ENCODE assay signal across 18 cellular contexts in the genomic region with DNA sequence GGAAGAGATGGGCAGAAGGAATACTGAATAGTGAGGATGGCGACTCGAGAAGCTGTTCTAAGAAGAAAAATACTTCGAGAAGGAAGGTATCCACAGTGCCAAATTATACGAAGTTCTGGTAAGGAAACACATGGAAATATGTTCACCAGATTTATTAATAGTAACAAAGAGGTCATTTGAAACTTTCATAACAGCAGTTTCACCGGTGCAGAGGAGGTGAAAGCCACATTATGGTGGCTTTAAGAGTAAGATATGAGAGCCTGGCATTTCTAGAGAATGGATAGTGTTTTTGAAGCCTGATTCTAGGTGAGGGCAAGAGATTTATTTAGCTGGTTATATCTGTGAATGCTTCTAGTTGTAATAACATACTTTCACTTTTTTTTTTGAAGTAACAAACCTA. TPM values are rescaled to one million over a fixed set of nuclear protein-coding genes. Genes with fewer than 3 reads are reported as not detected.
DNase-seq lines count a peak whose midpoint lies in the region; ATAC-seq and TF ChIP-seq lines count a peak whose summit lies in the region.
"Had no signal": no experiment of that assay in that cellular context is flagged by ENCODE, and none has a peak within 500 bp of the region (broad histone marks: within the 10 kb centered on the region; RNA-seq: fewer than 3 reads in every experiment).

No MANE protein-coding gene starts in this region.

- H4K20me1 ChIP-seq in MM.1S (ENCODE audit: insufficient read depth, low read length): no peaks in the 10 kb centered on the region

- no peaks in the 10 kb centered on the region for H3K9me3 Mint-ChIP-seq in natural killer cell
- H3K9me3 Mint-ChIP-seq in natural killer cell treated with Interleukin-12 subunit alpha and Interleukin-12 subunit beta and Interleukin-15 and Interleukin-18, amount 100 ng/mL, for 72 hours: peaks cover 3% of the 10 kb centered on the region
- H3K9me3 Mint-ChIP-seq in stimulated activated naive B cell treated with anti-CD40 and anti-IgM and Interleukin-4, amounts not matched to agents 10 μg/mL and 1 μg/mL and 100 μg/mL, for 72 hours: peaks cover 3 to 4% of the 10 kb centered on the region in 2 donors

- peak overlapping the region; percentile 49; the same call in 1 of the 2 replicates for H3K9ac ChIP-seq in MM.1S (ENCODE audit: low read length)

- peak overlapping the region; percentile 72 for H3K4me2 ChIP-seq in MM.1S (ENCODE audit: low read depth, low read length)

- H3K36me3 Mint-ChIP-seq in natural killer cell: no peaks in the 10 kb centered on the region
- peaks cover 12% of the 10 kb centered on the region for H3K36me3 Mint-ChIP-seq in natural killer cell treated with Interleukin-12 subunit alpha and Interleukin-12 subunit beta and Interleukin-15 and Interleukin-18, amount 100 ng/mL, for 72 hours
- peaks cover 6 to 8% of the 10 kb centered on the region in 2 donors for H3K36me3 Mint-ChIP-seq in stimulated activated naive B cell treated with anti-CD40 and anti-IgM and Interleukin-4, amounts not matched to agents 10 μg/mL and 1 μg/mL and 100 μg/mL, for 72 hours

- no peaks in the 10 kb centered on the region for H3K9me3 ChIP-seq in MM.1S (replicated peaks; ENCODE audit: insufficient read depth, low read length)
- H3K9me3 ChIP-seq: colonic mucosa, lower lobe of right lung, prostate gland had no signal

- H3K27me3 ChIP-seq in MM.1S (replicated peaks; ENCODE audit: insufficient read depth, low read length): no peaks in the 10 kb centered on the region
- H3K27me3 ChIP-seq: colonic mucosa had no signal

- H3K9me2 ChIP-seq in MM.1S (replicated peaks; ENCODE audit: insufficient read depth, low read length): no peaks in the 10 kb centered on the region

- ATAC-seq in natural killer cell: no peak
- ATAC-seq in natural killer cell treated with Interleukin-12 subunit alpha and Interleukin-12 subunit beta and Interleukin-15 and Interleukin-18, amount 100 ng/mL, for 72 hours: no peak
- ATAC-seq in HG02884 (IDR thresholded peaks at IDR 0.05; ENCODE audit: unreplicated experiment): peak; percentile 63
- ATAC-seq in stimulated activated naive B cell treated with anti-CD40 and anti-IgM and Interleukin-4, amounts not matched to agents 10 μg/mL and 1 μg/mL and 100 μg/mL, for 72 hours (replicated peaks): peak; percentile 34 to 65
- ATAC-seq in sciatic nerve: no peak
- ATAC-seq: lower lobe of right lung had no signal

- H3K27ac ChIP-seq in MM.1S (ENCODE audit: low read length): peak overlapping the region; percentile 94
- H3K27ac ChIP-seq: colonic mucosa, lower lobe of right lung, prostate gland, WERI-Rb-1 had no signal

- H3K4me3 Mint-ChIP-seq in natural killer cell: no peak overlapping the region
- no peak overlapping the region for H3K4me3 Mint-ChIP-seq in natural killer cell treated with Interleukin-12 subunit alpha and Interleukin-12 subunit beta and Interleukin-15 and Interleukin-18, amount 100 ng/mL, for 72 hours
- peak overlapping the region in 1 of 2 donors; percentile 53 for H3K4me3 Mint-ChIP-seq in stimulated activated naive B cell treated with anti-CD40 and anti-IgM and Interleukin-4, amounts not matched to agents 10 μg/mL and 1 μg/mL and 100 μg/mL, for 72 hours

- peaks cover 18% of the 10 kb centered on the region for H3F3A ChIP-seq in MM.1S (ENCODE audit: insufficient read depth, low read length)

- no peaks in the 10 kb centered on the region for H3K36me3 ChIP-seq in MM.1S (replicated peaks; ENCODE audit: insufficient read depth, low read length)
- H3K36me3 ChIP-seq: colonic mucosa, lower lobe of right lung, prostate gland, WERI-Rb-1 had no signal

- DNase-seq in natural killer cell: no peak
- DNase-seq in natural killer cell treated with Interleukin-12 subunit alpha and Interleukin-12 subunit beta and Interleukin-15 and Interleukin-18, amount 100 ng/mL, for 72 hours (ENCODE audit: low spot score): no peak
- peak; percentile 78 for DNase-seq in MM.1S
- DNase-seq in stimulated activated naive B cell treated with anti-CD40 and anti-IgM and Interleukin-4, amounts not matched to agents 10 μg/mL and 1 μg/mL and 100 μg/mL, for 72 hours: no peak
- DNase-seq in cortex of kidney (lab: John Stamatoyannopoulos, UW): no peak
- no peak for DNase-seq in RKO (ENCODE audit: low spot score)
- DNase-seq in sciatic nerve (ENCODE audit: low spot score): no peak
- DNase-seq: activated gamma-delta T cell treated with Interleukin-2 at 50 U/mL for 16 hours, colonic mucosa, HCEC 1CT, IMR-90, lower lobe of right lung, naive B cell, NCI-H1092, NCI-H82, WERI-Rb-1 had no signal

- H3K4me1 ChIP-seq in MM.1S (ENCODE audit: low read length): peaks cover 11% of the 10 kb centered on the region; the same call in 1 of the 2 replicates
- H3K4me1 ChIP-seq: colonic mucosa, lower lobe of right lung, prostate gland had no signal

- H3K4me3 ChIP-seq in MM.1S (ENCODE audit: low read length): peak overlapping the region; percentile 42
- H3K4me3 ChIP-seq: colonic mucosa, lower lobe of right lung, prostate gland had no signal

- no peaks in the 10 kb centered on the region for H3K27me3 Mint-ChIP-seq in natural killer cell (ENCODE audit: low read depth in 2 of 2)
- H3K27me3 Mint-ChIP-seq in natural killer cell treated with Interleukin-12 subunit alpha and Interleukin-12 subunit beta and Interleukin-15 and Interleukin-18, amount 100 ng/mL, for 72 hours: no peaks in the 10 kb centered on the region
- H3K27me3 Mint-ChIP-seq in stimulated activated naive B cell treated with anti-CD40 and anti-IgM and Interleukin-4, amounts not matched to agents 10 μg/mL and 1 μg/mL and 100 μg/mL, for 72 hours: no peaks in the 10 kb centered on the region
- H3K27me3 Mint-ChIP-seq: naive B cell had no signal

- intact Hi-C loops in natural killer cell (cut with micrococcal nuclease): no loop called here
- intact Hi-C loops in sciatic nerve (cut with DNase I): no loop called here

- TF ChIP-seq CTCF in natural killer cell (IDR thresholded peaks at IDR 0.05) (no peak), MM.1S (IDR thresholded peaks at IDR 0.05; ENCODE audit: low read length) (no peak)

- peak overlapping the region; percentile 23 to 65 for H3K27ac Mint-ChIP-seq in natural killer cell
- peak overlapping the region in 1 of 2 donors; percentile 61 for H3K27ac Mint-ChIP-seq in natural killer cell treated with Interleukin-12 subunit alpha and Interleukin-12 subunit beta and Interleukin-15 and Interleukin-18, amount 100 ng/mL, for 72 hours
- H3K27ac Mint-ChIP-seq in stimulated activated naive B cell treated with anti-CD40 and anti-IgM and Interleukin-4, amounts not matched to agents 10 μg/mL and 1 μg/mL and 100 μg/mL, for 72 hours: peak overlapping the region; percentile 22

- no peak overlapping the region for H2AFZ ChIP-seq in MM.1S (ENCODE audit: low read length)

- H3K79me2 ChIP-seq in MM.1S (ENCODE audit: low read length): peaks cover 14% of the 10 kb centered on the region

- peaks cover 32 to 36% of the 10 kb centered on the region in 2 donors for H3K4me1 Mint-ChIP-seq in natural killer cell
- H3K4me1 Mint-ChIP-seq in natural killer cell treated with Interleukin-12 subunit alpha and Interleukin-12 subunit beta and Interleukin-15 and Interleukin-18, amount 100 ng/mL, for 72 hours (ENCODE audit: low read depth in 2 of 2): peaks cover 21 to 23% of the 10 kb centered on the region in 2 donors
- peaks cover 9 to 18% of the 10 kb centered on the region in 2 donors for H3K4me1 Mint-ChIP-seq in stimulated activated naive B cell treated with anti-CD40 and anti-IgM and Interleukin-4, amounts not matched to agents 10 μg/mL and 1 μg/mL and 100 μg/mL, for 72 hours

RNA-seq across cellular contexts. Expression of a gene that starts 56.2 kb away (rescaled TPM):
- total RNA-seq in natural killer cell (10 to 100 TPM; 56.6 to 66.7 (median 56.9) TPM), sciatic nerve (45.7 TPM)
- 10 to 100 TPM; 33.9 to 34.8 TPM for total RNA-seq in natural killer cell treated with Interleukin-12 subunit alpha and Interleukin-12 subunit beta and Interleukin-15 and Interleukin-18, amount 100 ng/mL, for 72 hours

Comparison
In these comparisons a context has a peak if more than half of its experiments do, and no peak if none do; other contexts are left out.
1. ATAC-seq: peak in HG02884 (single experiment) and stimulated activated naive B cell treated with anti-CD40 and anti-IgM and Interleukin-4, amounts not matched to agents 10 μg/mL and 1 μg/mL and 100 μg/mL, for 72 hours (2 of 2); none in natural killer cell (0 of 3), natural killer cell treated with Interleukin-12 subunit alpha and Interleukin-12 subunit beta and Interleukin-15 and Interleukin-18, amount 100 ng/mL, for 72 hours (0 of 2) and sciatic nerve (single experiment).